In the genomic region with DNA sequence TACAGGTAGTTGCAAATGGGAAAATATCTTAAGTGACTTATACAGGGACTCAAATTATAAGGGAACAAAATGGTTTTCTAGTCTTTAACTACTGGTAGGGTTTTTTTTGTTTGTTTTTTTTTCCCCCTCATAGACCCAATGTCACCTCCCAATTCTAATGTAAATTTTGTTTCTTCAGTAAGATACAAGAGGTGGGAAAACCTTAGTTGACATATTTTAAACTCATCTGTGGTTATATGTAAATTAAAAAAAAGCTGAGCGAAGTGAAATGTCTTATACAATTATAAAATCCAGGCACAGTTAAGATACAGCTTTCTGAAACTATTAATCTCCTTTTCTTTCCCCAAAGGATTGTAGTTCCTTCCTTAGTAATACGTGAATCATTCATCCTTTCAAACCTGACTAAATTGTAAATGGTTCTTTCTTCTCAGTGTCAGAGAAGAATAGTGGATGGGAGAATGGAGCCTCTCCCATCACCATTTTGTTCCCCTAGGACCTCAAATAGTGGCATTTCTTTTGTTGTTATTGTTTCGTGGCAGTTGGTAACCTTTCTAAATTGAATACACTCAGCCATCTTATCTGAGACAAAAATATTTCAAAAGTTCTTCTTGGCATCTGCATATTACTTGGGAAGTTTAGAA, we compare ENCODE assay signal across 22 cellular contexts. TPM values are rescaled to one million over a fixed set of nuclear protein-coding genes. Genes with fewer than 3 reads are reported as not detected.
A peak's percentile ranks its signal among the peaks of the same experiment; 100 is the strongest.
DNase-seq lines count a peak whose midpoint lies in the region; ATAC-seq and TF ChIP-seq lines count a peak whose summit lies in the region.
"Had no signal": no experiment of that assay in that cellular context is flagged by ENCODE, and none has a peak within 500 bp of the region (broad histone marks: within the 10 kb centered on the region; RNA-seq: fewer than 3 reads in every experiment).

No MANE protein-coding gene starts in this region.

- no peak overlapping the region for H3K9ac ChIP-seq in adipocyte (ENCODE audit: low read length)

- H3K36me3 ChIP-seq in ACC112 (ENCODE audit: insufficient read depth, low read length) (peaks cover 27% of the 10 kb centered on the region), adipocyte (ENCODE audit: control insufficient read depth, insufficient read depth, low read length, severe bottlenecking) (peaks cover 20% of the 10 kb centered on the region)

- H3K27me3 Mint-ChIP-seq in HFFc6 (ENCODE audit: insufficient read depth) = no peaks in the 10 kb centered on the region

- no peaks in the 10 kb centered on the region for H3K9me3 ChIP-seq in adipocyte (ENCODE audit: control insufficient read depth, low read length)
- H3K9me3 ChIP-seq: Peyer's patch had no signal

- H3K4me3 ChIP-seq in ACC112 (ENCODE audit: low read depth, low read length) = no peak overlapping the region
- no peak overlapping the region for H3K4me3 ChIP-seq in adipocyte (ENCODE audit: low read length)
- H3K4me3 ChIP-seq in fibroblast of the aortic adventitia (ENCODE audit: low read depth, low read length) = no peak overlapping the region
- H3K4me3 ChIP-seq: MG63, Peyer's patch had no signal

- H3K9me3 Mint-ChIP-seq in HFFc6 = no peaks in the 10 kb centered on the region; the same call in 1 of the 2 replicates
- H3K9me3 Mint-ChIP-seq: CD8-positive, alpha-beta T cell had no signal

- H3K27me3 ChIP-seq in ACC112 (ENCODE audit: insufficient read depth, low read length) (no peaks in the 10 kb centered on the region), adipocyte (replicated peaks; ENCODE audit: control insufficient read depth, insufficient read depth, low read length) (no peaks in the 10 kb centered on the region)
- H3K27me3 ChIP-seq: MG63, Peyer's patch had no signal

- H3K27ac Mint-ChIP-seq in HFFc6 = 0 out of 2 replicates have a peak overlapping the region, but pooled peaks have one; percentile 0
- H3K27ac Mint-ChIP-seq: CD8-positive, alpha-beta T cell had no signal

- no peak overlapping the region for H2AFZ ChIP-seq in ACC112 (ENCODE audit: low read length, unreplicated experiment)

- peak overlapping the region; percentile 10; the same call in 1 of the 2 replicates for H3K27ac ChIP-seq in ACC112 (ENCODE audit: low read depth, low read length)
- H3K27ac ChIP-seq: Peyer's patch had no signal

- no peak overlapping the region for H3K4me3 Mint-ChIP-seq in HFFc6
- H3K4me3 Mint-ChIP-seq: CD8-positive, alpha-beta T cell had no signal

- DNase-seq in HFFc6 (no peak), adipocyte (ENCODE audit: low read depth) (peak; percentile 9), fibroblast of the aortic adventitia (ENCODE audit: low read depth) (peak; percentile 20), ureter (ENCODE audit: low spot score) (no peak)
- DNase-seq: 8988T; AML-193; C1 segment of cervical spinal cord; CD8-positive, alpha-beta T cell; DMS153; GOT3; MG63; NCI-H1417; NCI-H1694 treated with DMSO at 0.1 percent for 48 hours; NCI-H2081 treated with DMSO at 0.1 percent for 48 hours; NCI-H2171 treated with DMSO at 0.1 percent for 48 hours; NCI-H446; NCI-H526; Peyer's patch had no signal

- H3K79me2 ChIP-seq in ACC112 (ENCODE audit: control insufficient read depth, insufficient read depth, low read length, unreplicated experiment) = peaks cover 32% of the 10 kb centered on the region

- ATAC-seq in HG03460 (IDR thresholded peaks at IDR 0.05; ENCODE audit: unreplicated experiment) (no peak), GM19452 (IDR thresholded peaks at IDR 0.05; ENCODE audit: unreplicated experiment) (no peak), HG02852 (IDR thresholded peaks at IDR 0.05; ENCODE audit: unreplicated experiment) (no peak)
- ATAC-seq: CD8-positive, alpha-beta T cell had no signal

- H3K4me1 ChIP-seq in ACC112 (ENCODE audit: control insufficient read depth, insufficient read depth, low read length, unreplicated experiment) (peaks cover 32% of the 10 kb centered on the region), adipocyte (ENCODE audit: control insufficient read depth, insufficient read depth, low read length) (peaks cover 12% of the 10 kb centered on the region)
- H3K4me1 ChIP-seq: Peyer's patch had no signal

- no peak for TF ChIP-seq CTCF in HFFc6 (IDR thresholded peaks at IDR 0.05)
- TF ChIP-seq CTCF in fibroblast of the aortic adventitia (IDR thresholded peaks at IDR 0.05; ENCODE audit: insufficient read depth, low read length) = no peak

- peaks cover 63% of the 10 kb centered on the region for H3K4me1 Mint-ChIP-seq in HFFc6 (ENCODE audit: low read depth)

- peaks cover 43% of the 10 kb centered on the region for H3K36me3 Mint-ChIP-seq in HFFc6 (ENCODE audit: low read depth)

RNA-seq across cellular contexts. Expression of gene TSEN15, which starts 11.2 kb away (rescaled TPM):
- 10 to 100 TPM; 32.7 to 47.0 (median 40.4) TPM for total RNA-seq in HFFc6 (2021; fragmentation: NEBNext Ultra II Directional; extraction: Animal tissue kit (Norgen Biotek cat#: 25700))
- total RNA-seq in fibroblast of the aortic adventitia (ENCODE audit: low replicate concordance) (31.6 and 65.8 TPM in 2 replicates), ureter (46.0 TPM)

RNA-seq across cellular contexts. Expression of gene COLGALT2, which starts 25.2 kb away (rescaled TPM):
- total RNA-seq in HFFc6 (2021; fragmentation: NEBNext Ultra II Directional; extraction: Animal tissue kit (Norgen Biotek cat#: 25700)) = 1 to 10 TPM; 3.4 to 5.4 (median 4.6) TPM
- 1.1 and 3.6 TPM in 2 replicates for total RNA-seq in fibroblast of the aortic adventitia (ENCODE audit: low replicate concordance)
- total RNA-seq in ureter = 4.4 TPM

Comparison
In these comparisons a context has a peak if more than half of its experiments do, and no peak if none do; other contexts are left out.
1. DNase-seq: peak in adipocyte (single experiment) and fibroblast of the aortic adventitia (single experiment); none in HFFc6 (single experiment) and ureter (single experiment).